23 cellular contexts compared by ENCODE assay signal in genomic region chr14:26128931-26129674, GRCh38.
DNase-seq lines count a peak whose midpoint lies in the region; ATAC-seq and TF ChIP-seq lines count a peak whose summit lies in the region.
"Had no signal": no experiment of that assay in that cellular context is flagged by ENCODE, and none has a peak within 500 bp of the region (broad histone marks: within the 10 kb centered on the region; RNA-seq: fewer than 3 reads in every experiment).

No MANE protein-coding gene starts in this region.

- H3K4me3 ChIP-seq in cardiac fibroblast (replicated peaks in 1 of 2; ENCODE audit: low read depth in 2 of 2, low read length in 2 of 2) (no peak overlapping the region), skeletal muscle cell (ENCODE audit: low read depth, low read length) (no peak overlapping the region)
- H3K4me3 ChIP-seq: thyroid gland had no signal

- no peak for TF ChIP-seq CTCF in cardiac fibroblast (IDR thresholded peaks at IDR 0.05; ENCODE audit: low read depth, low read length)

- intact Hi-C loops in Right ventricle myocardium inferior (cut with DNase I): no loop called here

- ATAC-seq in HG02588 (IDR thresholded peaks at IDR 0.05; ENCODE audit: unreplicated experiment): no peak
- no peak for ATAC-seq in Right ventricle myocardium inferior
- ATAC-seq in GM21576 (IDR thresholded peaks at IDR 0.05; ENCODE audit: unreplicated experiment): no peak
- ATAC-seq: right cardiac atrium; stimulated activated memory B cell treated with anti-CD40 and anti-IgM and Interleukin-4, amounts not matched to agents 10 μg/mL and 1 μg/mL and 100 μg/mL, for 72 hours had no signal

- DNase-seq in NCI-H2029 (lab: John Stamatoyannopoulos, UW) (peak; percentile 64), cardiac fibroblast (ENCODE audit: low read depth in 2 of 2) (peak; percentile 53 to 65), left kidney (ENCODE audit: low read depth, low spot score) (peak; percentile 1), skeletal muscle cell (ENCODE audit: low read depth) (peak; percentile 13), Right ventricle myocardium inferior (ENCODE audit: missing footprints) (no peak)
- DNase-seq: activated CD4-positive, alpha-beta T cell treated with anti-CD3 and anti-CD28 coated beads, Interleukin-2, amount 50 U/mL, for 48 hours; activated naive CD4-positive, alpha-beta T cell treated with anti-CD3 and anti-CD28 coated beads, Interleukin-2, amount 10 ng/mL, durations not matched to agents 7 days and 5 days; activated T-cell treated with anti-CD3 and anti-CD28 coated beads for 4 hours; foreskin melanocyte; hypothalamus; Karpas-422; kidney; midbrain; NCI-H1092 treated with DMSO at 0.1 percent for 48 hours; NCI-H2107; nucleus accumbens; Right ventricle myocardium superior; T-helper 2 cell; thyroid gland had no signal
